ENCODE assay signal across 16 cellular contexts in the genomic region with DNA sequence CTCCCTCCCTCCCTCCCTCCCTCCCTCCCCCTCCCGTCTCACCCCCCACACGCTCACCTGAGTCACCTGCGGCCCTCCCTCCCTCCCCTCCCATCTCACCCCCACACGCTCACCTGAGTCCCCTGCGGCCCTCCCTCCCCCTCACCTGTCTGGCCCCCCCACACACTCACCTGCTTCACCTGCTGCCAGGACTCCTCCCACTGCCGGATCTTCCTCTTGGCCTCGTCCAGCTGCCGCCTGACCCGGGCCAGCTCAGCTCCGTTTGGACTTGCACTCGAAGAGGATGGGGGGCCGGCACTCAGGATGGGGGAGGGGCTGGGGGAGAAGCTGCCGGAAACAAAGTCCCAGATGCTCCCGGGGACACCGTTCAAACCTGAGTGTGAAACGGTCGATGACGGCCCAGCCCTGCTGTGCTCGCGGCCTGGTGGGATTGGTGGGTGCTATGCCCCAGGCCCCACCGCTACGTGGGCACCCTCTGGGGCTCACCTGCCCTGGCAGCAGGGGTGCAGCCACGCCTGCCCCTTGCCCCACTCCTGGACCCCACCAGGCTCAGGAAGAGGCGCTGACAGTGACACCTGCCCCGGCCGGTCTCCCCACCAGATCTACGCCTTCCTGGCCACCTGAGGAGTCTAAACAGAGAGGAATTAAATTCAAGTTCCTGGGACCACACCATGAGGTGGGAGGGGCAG. TPM values are rescaled to one million over a fixed set of nuclear protein-coding genes. Genes with fewer than 3 reads are reported as not detected.
DNase-seq lines count a peak whose midpoint lies in the region; ATAC-seq and TF ChIP-seq lines count a peak whose summit lies in the region.
"Had no signal": no experiment of that assay in that cellular context is flagged by ENCODE, and none has a peak within 500 bp of the region (broad histone marks: within the 10 kb centered on the region; RNA-seq: fewer than 3 reads in every experiment).

No MANE protein-coding gene starts in this region.

- DNase-seq in COLO668 (lab: John Stamatoyannopoulos, UW; ENCODE audit: unreplicated experiment): peak; percentile 94
- peak; percentile 56 for DNase-seq in NCI-H1105 (lab: John Stamatoyannopoulos, UW)
- no peak for DNase-seq in RWPE1 (ENCODE audit: low spot score)
- DNase-seq in NCI-H524 treated with DMSO at 0.1 percent for 48 hours (lab: John Stamatoyannopoulos, UW): no peak
- DNase-seq in naive thymus-derived CD4-positive, alpha-beta T cell: no peak
- no peak for DNase-seq in gastrocnemius medialis
- DNase-seq: CD4-positive, alpha-beta T cell; KBM-7; NCI-H226; NCI-H82; PC-9 had no signal

- no peak overlapping the region for H3K4me3 ChIP-seq in naive thymus-derived CD4-positive, alpha-beta T cell (ENCODE audit: low read length)
- H3K4me3 ChIP-seq in gastrocnemius medialis: no peak overlapping the region
- H3K4me3 ChIP-seq: GM23338, PC-9 had no signal

- CTCF ChIA-PET in RWPE1 (lab: Yijun Ruan, JAX): interaction anchor here (0.6 kb wide), 1 partner anchor 75 kb away, joined by 8 read pairs; no protein-coding TSS in a partner anchor
- CTCF ChIA-PET in naive thymus-derived CD4-positive, alpha-beta T cell (lab: Charles Lee): no interaction called here

- no peak overlapping the region for H3K4me3 Mint-ChIP-seq in naive thymus-derived CD4-positive, alpha-beta T cell
- H3K4me3 Mint-ChIP-seq: B cell; CD4-positive, alpha-beta T cell; GM23338; T-helper 2 cell treated with Interferon-gamma antibody and Interleukin-4, amounts not matched to agents 5 μg/mL and 100 μg/mL, for 36 hours had no signal

- H3K36me3 ChIP-seq in naive thymus-derived CD4-positive, alpha-beta T cell (ENCODE audit: control insufficient read depth in 2 of 3, insufficient read depth in 3 of 3, low read length in 3 of 3): peaks cover 3 to 77% (median 5%) of the 10 kb centered on the region in 3 experiments
- H3K36me3 ChIP-seq in gastrocnemius medialis: peaks cover 3 to 55% of the 10 kb centered on the region in 2 donors

- no peaks in the 10 kb centered on the region for H3K4me1 ChIP-seq in naive thymus-derived CD4-positive, alpha-beta T cell (ENCODE audit: control insufficient read depth in 2 of 2, insufficient read depth in 2 of 2, low read length in 2 of 2)
- H3K4me1 ChIP-seq in gastrocnemius medialis: no peaks in the 10 kb centered on the region

- no peaks in the 10 kb centered on the region for H3K27me3 Mint-ChIP-seq in naive thymus-derived CD4-positive, alpha-beta T cell
- H3K27me3 Mint-ChIP-seq: B cell; CD4-positive, alpha-beta T cell had no signal

- peaks cover 0 to 6% (median 0%) of the 10 kb centered on the region in 7 donors for H3K4me1 Mint-ChIP-seq in naive thymus-derived CD4-positive, alpha-beta T cell

- ATAC-seq in naive thymus-derived CD4-positive, alpha-beta T cell: no peak
- no peak for ATAC-seq in gastrocnemius medialis
- ATAC-seq: GM23338, HCT116 had no signal

- intact Hi-C loops in naive thymus-derived CD4-positive, alpha-beta T cell (cut with micrococcal nuclease): no loop called here
- intact Hi-C loops in gastrocnemius medialis (cut with DNase I; ENCODE audit: low total_unique reads): no loop called here

- POLR2A ChIA-PET in RWPE1 (lab: Yijun Ruan, JAX; ENCODE audit: low non-redundant PET): interaction anchor here (0.6 kb wide), 1 partner anchor 20 kb away, joined by 3 read pairs; no protein-coding TSS in a partner anchor
- POLR2A ChIA-PET in naive thymus-derived CD4-positive, alpha-beta T cell (lab: Charles Lee): no interaction called here

- no peak for TF ChIP-seq POLR2A in gastrocnemius medialis (IDR thresholded peaks at IDR 0.05)

- in situ Hi-C loops in gastrocnemius medialis (cut with MboI; ENCODE audit: low sequenced_read_pairs in 4 of 4): loop anchor here in 1 of 4 donors (10.0 kb wide), 1 partner anchor 47 kb away; a partner anchor contains a TSS

- H3K27me3 ChIP-seq in naive thymus-derived CD4-positive, alpha-beta T cell (ENCODE audit: control insufficient read depth in 2 of 2, insufficient read depth in 2 of 2, low read length in 2 of 2): no peaks in the 10 kb centered on the region
- no peaks in the 10 kb centered on the region for H3K27me3 ChIP-seq in gastrocnemius medialis

- no peaks in the 10 kb centered on the region for H3K9me3 ChIP-seq in naive thymus-derived CD4-positive, alpha-beta T cell (ENCODE audit: control insufficient read depth in 2 of 3, low read length in 3 of 3)
- no peaks in the 10 kb centered on the region for H3K9me3 ChIP-seq in gastrocnemius medialis

- H3K9me3 Mint-ChIP-seq in naive thymus-derived CD4-positive, alpha-beta T cell: no peaks in the 10 kb centered on the region
- H3K9me3 Mint-ChIP-seq: CD4-positive, alpha-beta T cell; GM23338; T-helper 2 cell treated with Interferon-gamma antibody and Interleukin-4, amounts not matched to agents 5 μg/mL and 100 μg/mL, for 36 hours had no signal

- peak overlapping the region; percentile 73 for H3K27ac ChIP-seq in C4-2B
- peak overlapping the region; percentile 11; the same call in 1 of the 2 replicates for H3K27ac ChIP-seq in RWPE1
- no peak overlapping the region for H3K27ac ChIP-seq in naive thymus-derived CD4-positive, alpha-beta T cell (ENCODE audit: low read depth, low read length)
- no peak overlapping the region for H3K27ac ChIP-seq in gastrocnemius medialis
- H3K27ac ChIP-seq: PC-9 had no signal

- TF ChIP-seq CTCF in C4-2B (conservative IDR thresholded peaks at IDR 0.05): no peak
- TF ChIP-seq CTCF in RWPE1 (conservative IDR thresholded peaks at IDR 0.05; ENCODE audit: low read depth): no peak
- TF ChIP-seq CTCF in gastrocnemius medialis (IDR thresholded peaks at IDR 0.05 in 4 of 5, conservative IDR thresholded peaks at IDR 0.05 in 1 of 5): no peak

- H3K27ac Mint-ChIP-seq in naive thymus-derived CD4-positive, alpha-beta T cell: no peak overlapping the region
- H3K27ac Mint-ChIP-seq: B cell; CD4-positive, alpha-beta T cell; GM23338; T-helper 2 cell treated with Interferon-gamma antibody and Interleukin-4, amounts not matched to agents 5 μg/mL and 100 μg/mL, for 36 hours had no signal

- peaks cover 2 to 7% (median 4%) of the 10 kb centered on the region in 5 donors for H3K36me3 Mint-ChIP-seq in naive thymus-derived CD4-positive, alpha-beta T cell

RNA-seq across cellular contexts. Expression of a gene that starts 15.9 kb away (rescaled TPM):
- 10 to 100 TPM; 37.9 to 57.7 (median 48.6) TPM for total RNA-seq in naive thymus-derived CD4-positive, alpha-beta T cell
- 10 to 100 TPM; 48.2 to 51.3 TPM for polyA plus RNA-seq in naive thymus-derived CD4-positive, alpha-beta T cell
- 10 to 100 TPM; 20.6 to 37.5 (median 30.2) TPM for total RNA-seq in gastrocnemius medialis

RNA-seq across cellular contexts. Expression of a gene that starts 16.0 kb away (rescaled TPM):
- 10 to 100 TPM; 21.0 to 50.4 (median 33.3) TPM for total RNA-seq in naive thymus-derived CD4-positive, alpha-beta T cell
- polyA plus RNA-seq in naive thymus-derived CD4-positive, alpha-beta T cell: 100 to 1,000 TPM in 1 of 2 donors, 10 to 100 TPM in 1; 79.7 to 103 TPM
- 100 to 1,000 TPM in 1 of 4 donors, 10 to 100 TPM in 3; 63.3 to 103 (median 72.4) TPM for total RNA-seq in gastrocnemius medialis

RNA-seq across cellular contexts. Expression of a gene that starts 34.2 kb away (rescaled TPM):
- total RNA-seq in naive thymus-derived CD4-positive, alpha-beta T cell: 1 to 10 TPM in 3 of 5 experiments, under 1 TPM in 2; 0.49 to 7.5 (median 1.1) TPM
- 1 to 10 TPM in 1 of 2 donors, under 1 TPM in 1; 0.20 to 1.3 TPM for polyA plus RNA-seq in naive thymus-derived CD4-positive, alpha-beta T cell
- 1 to 10 TPM in 3 of 4 donors, under 1 TPM in 1; 0.05 to 4.4 (median 2.5) TPM for total RNA-seq in gastrocnemius medialis

RNA-seq across cellular contexts. Expression of a gene that starts 46.9 kb away (rescaled TPM):
- total RNA-seq in naive thymus-derived CD4-positive, alpha-beta T cell: 100 to 1,000 TPM in 2 of 5 experiments, 10 to 100 TPM in 3; 42.9 to 152 (median 98.5) TPM
- 10 to 100 TPM in 1 of 2 donors, 1 to 10 TPM in 1; 4.0 to 10.6 TPM for polyA plus RNA-seq in naive thymus-derived CD4-positive, alpha-beta T cell
- 10 to 100 TPM; 31.8 to 38.8 (median 35.8) TPM for total RNA-seq in gastrocnemius medialis

RNA-seq across cellular contexts. Expression of a gene that starts 52.9 kb away (rescaled TPM):
- total RNA-seq in naive thymus-derived CD4-positive, alpha-beta T cell: 10 to 100 TPM in 2 of 5 experiments, 1 to 10 TPM in 3; 7.8 to 11.9 (median 9.7) TPM
- polyA plus RNA-seq in naive thymus-derived CD4-positive, alpha-beta T cell: 10 to 100 TPM; 37.3 to 45.2 TPM
- 10 to 100 TPM; 11.3 to 33.0 (median 20.9) TPM for total RNA-seq in gastrocnemius medialis

Comparison
In these comparisons a context has a peak if more than half of its experiments do, and no peak if none do; other contexts are left out.
1. H3K27ac ChIP-seq: peak in C4-2B (single experiment) and RWPE1 (single experiment); none in naive thymus-derived CD4-positive, alpha-beta T cell (single experiment) and gastrocnemius medialis (0 of 4).
2. DNase-seq: peak in COLO668 (single experiment) and NCI-H1105 (single experiment); none in RWPE1 (single experiment), NCI-H524 treated with DMSO at 0.1 percent for 48 hours (single experiment), naive thymus-derived CD4-positive, alpha-beta T cell (0 of 9) and gastrocnemius medialis (0 of 2).